ENCODE assay signal across 8 cellular contexts in the genomic region with DNA sequence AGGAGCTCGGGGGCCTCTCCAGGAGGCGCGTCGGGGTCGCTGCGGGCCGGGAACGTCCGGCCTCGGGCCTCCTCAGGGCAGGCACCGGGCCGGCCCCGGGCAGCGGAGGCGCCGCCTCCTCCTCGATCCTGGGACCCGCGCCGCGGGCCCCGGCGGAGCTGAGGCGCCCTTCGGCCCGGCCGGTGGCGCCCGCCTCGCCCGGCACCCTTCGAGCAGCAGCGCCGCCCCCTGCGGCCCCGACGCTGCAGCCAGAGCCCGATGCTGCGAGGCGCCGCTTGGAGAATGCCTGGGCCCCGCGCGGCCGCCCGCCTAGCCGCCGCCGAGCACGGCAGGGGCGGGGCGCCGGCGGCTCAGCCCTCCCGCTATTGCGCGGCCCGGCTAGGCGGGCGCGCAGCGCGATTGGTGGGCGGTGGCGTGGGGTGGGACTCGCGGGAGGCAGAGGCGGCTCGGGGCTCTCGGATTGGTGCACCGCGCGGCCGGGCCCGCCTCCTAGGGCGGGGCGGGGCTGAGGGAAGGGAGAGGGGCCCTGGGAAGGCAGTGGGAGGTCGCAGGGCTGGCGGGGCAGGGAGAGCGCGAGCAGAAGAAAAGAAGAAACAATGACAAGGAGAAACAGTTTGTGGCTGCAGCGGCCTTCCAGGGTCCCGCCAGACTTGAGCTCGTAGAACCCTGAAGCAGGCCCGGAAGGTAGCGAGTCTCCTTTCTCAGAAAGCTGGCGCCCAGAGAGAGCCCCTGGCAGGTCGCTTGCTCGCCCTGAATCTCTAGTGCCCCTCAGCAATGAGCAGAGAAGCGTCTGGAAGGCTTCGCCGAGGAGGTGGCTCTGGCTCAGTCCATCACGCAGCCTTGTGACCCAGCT. TPM values are rescaled to one million over a fixed set of nuclear protein-coding genes. Genes with fewer than 3 reads are reported as not detected.
A peak's percentile ranks its signal among the peaks of the same experiment; 100 is the strongest.
DNase-seq lines count a peak whose midpoint lies in the region; ATAC-seq and TF ChIP-seq lines count a peak whose summit lies in the region.

Gene EEIG1 (minus strand): TSS at position 284 of the 853 bp plus-strand sequence. CDS start 852 bp downstream, outside the sequence.

- H3K27ac ChIP-seq in spleen, result peak within 1 kb of the TSS; percentile 81 to 94 (median 88)

- H3K27me3 ChIP-seq in spleen (replicated peaks in 1 of 7), result peaks cover 0 to 12% (median 0%) of the 10 kb centered on the region in 7 donors

- WGBS in spleen, 5 donors, result 1 to 2% (median 1%) methylated on average over 40 to 93 of the region's 93 CpGs

- peaks cover 27 to 82% (median 65%) of the 10 kb centered on the region in 6 donors for H3K4me1 ChIP-seq in spleen

- TF ChIP-seq CTCF in AG09309 (IDR thresholded peaks at IDR 0.05; ENCODE audit: control insufficient read depth, insufficient read depth, low read depth, low read length, missing control alignments) (no peak), cardiac fibroblast (IDR thresholded peaks at IDR 0.05; ENCODE audit: low read depth, low read length) (no peak), spleen (IDR thresholded peaks at IDR 0.05 in 8 of 11, conservative IDR thresholded peaks at IDR 0.05 in 3 of 11) (no peak)

- ATAC-seq in GM19023 (IDR thresholded peaks at IDR 0.05; ENCODE audit: unreplicated experiment) (peak; percentile 77), HG03175 (IDR thresholded peaks at IDR 0.05; ENCODE audit: unreplicated experiment) (peak; percentile 72)

- TF ChIP-seq POLR2A in spleen (IDR thresholded peaks at IDR 0.05), result peak in 2 of 3 donors; percentile 41 to 59

- DNase-seq in AG09309 (ENCODE audit: low read depth) (no peak), NCI-H446 (lab: John Stamatoyannopoulos, UW) (peak; percentile 61 to 90), cardiac fibroblast (ENCODE audit: low read depth in 2 of 2) (peak; percentile 79 to 94), iris pigment epithelial cell (ENCODE audit: low read depth) (peak; percentile 87), spleen (peak; percentile 99)
- peak; percentile 93 to 97 (median 96) for DNase-seq in activated CD4-positive, CD25-positive, alpha-beta regulatory T cell (lab: John Stamatoyannopoulos, UW)

- H3K4me3 ChIP-seq in AG09309 (ENCODE audit: control insufficient read depth, low read depth, low read length) (peak within 1 kb of the TSS; percentile 75), cardiac fibroblast (replicated peaks in 1 of 2; ENCODE audit: low read depth in 2 of 2, low read length in 2 of 2) (peak within 1 kb of the TSS; percentile 70 to 71), spleen (peak within 1 kb of the TSS; percentile 65 to 94 (median 80))

- H3K9me3 ChIP-seq in spleen, result no peaks in the 10 kb centered on the region

- H3K36me3 ChIP-seq in spleen, result no peaks in the 10 kb centered on the region

- intact Hi-C loops in spleen (cut with DNase I; ENCODE audit: low total_unique reads), result no loop called here

RNA-seq across cellular contexts. Expression of gene EEIG1, which starts in this region (rescaled TPM):
- total RNA-seq in spleen, result 100 to 1,000 TPM in 1 of 7 donors, 10 to 100 TPM in 6; 27.3 to 102 (median 72.8) TPM
- 10 to 100 TPM; 28.6 to 39.6 (median 29.0) TPM for polyA plus RNA-seq in spleen
